Comparison of ENCODE assay signal across 9 cellular contexts in genomic region chr2:25316101-25316500, GRCh38. TPM values are rescaled to one million over a fixed set of nuclear protein-coding genes. Genes with fewer than 3 reads are reported as not detected.
DNase-seq lines count a peak whose midpoint lies in the region; ATAC-seq and TF ChIP-seq lines count a peak whose summit lies in the region.
"Had no signal": no experiment of that assay in that cellular context is flagged by ENCODE, and none has a peak within 500 bp of the region (broad histone marks: within the 10 kb centered on the region; RNA-seq: fewer than 3 reads in every experiment).

No MANE protein-coding gene starts in this region.

- intact Hi-C loops in activated naive CD4-positive, alpha-beta T cell treated with anti-CD3 and anti-CD28 coated beads for 36 hours (cut with micrococcal nuclease): loop anchor here (10.0 kb wide), 1 partner anchor 341 kb away; the partner anchor contains the start of gene DNAJC27
- intact Hi-C loops in A673 (cut with micrococcal nuclease; ENCODE audit: unreplicated experiment): no loop called here

- H3K36me3 ChIP-seq in A673 (ENCODE audit: insufficient read depth, low read length, poor library complexity, severe bottlenecking): peaks cover 5% of the 10 kb centered on the region

- peaks cover 61% of the 10 kb centered on the region for H3K4me1 Mint-ChIP-seq in activated naive CD4-positive, alpha-beta T cell treated with anti-CD3 and anti-CD28 coated beads for 36 hours (ENCODE audit: low read depth)
- H3K4me1 Mint-ChIP-seq in activated CD4-positive, alpha-beta memory T cell treated with anti-CD3 and anti-CD28 coated beads, Interleukin-2, amount 10 ng/mL, durations not matched to agents 7 days and 5 days: peaks cover 57% of the 10 kb centered on the region
- peaks cover 21% of the 10 kb centered on the region for H3K4me1 Mint-ChIP-seq in type B pancreatic cell (ENCODE audit: unreplicated experiment)

- no peaks in the 10 kb centered on the region for H3K27me3 ChIP-seq in A673 (replicated peaks; ENCODE audit: insufficient read depth, low read depth, low read length, poor library complexity)

- H3K4me1 ChIP-seq in A673 (ENCODE audit: insufficient read depth, low read length, poor library complexity, severe bottlenecking): peaks cover 36% of the 10 kb centered on the region

- peak; percentile 7 for ATAC-seq in left lobe of liver
- no peak for ATAC-seq in GM21786 (IDR thresholded peaks at IDR 0.05; ENCODE audit: unreplicated experiment)

- CTCF ChIA-PET in activated naive CD4-positive, alpha-beta T cell treated with anti-CD3 and anti-CD28 coated beads for 36 hours (lab: Charles Lee): interaction anchor here (1.1 to 3.8 kb wide), 6 partner anchors 10 to 60 kb away, joined by 4 to 17 read pairs (median 9); no protein-coding TSS in a partner anchor
- CTCF ChIA-PET in activated CD4-positive, alpha-beta memory T cell treated with anti-CD3 and anti-CD28 coated beads, Interleukin-2, amount 10 ng/mL, durations not matched to agents 7 days and 5 days (lab: Charles Lee): interaction anchor here (0.7 to 4.3 kb wide), 4 partner anchors 26 to 87 kb away, joined by 3 to 27 read pairs (median 6); no protein-coding TSS in a partner anchor
- CTCF ChIA-PET in A673 (lab: Charles Lee): interaction anchor here (0.5 kb wide), 1 partner anchor 411 kb away, joined by 3 read pairs; no protein-coding TSS in a partner anchor

- no peak for TF ChIP-seq CTCF in type B pancreatic cell (conservative IDR thresholded peaks at IDR 0.05)
- TF ChIP-seq CTCF in A673 (conservative IDR thresholded peaks at IDR 0.05; ENCODE audit: low read depth, low read length): no peak

- BruUV-seq in A673 (replicated peaks; lab: Mats Ljungman, UMichigan): no TSS peak

- POLR2A ChIA-PET in activated CD4-positive, alpha-beta memory T cell treated with anti-CD3 and anti-CD28 coated beads, Interleukin-2, amount 10 ng/mL, durations not matched to agents 7 days and 5 days (lab: Charles Lee): interaction anchor here (0.6 to 4.7 kb wide), 7 partner anchors 14 to 115 kb away, joined by 6 to 54 read pairs (median 27); no protein-coding TSS in a partner anchor
- POLR2A ChIA-PET in A673 (lab: Charles Lee; ENCODE audit: low non-redundant PET): interaction anchor here (0.6 kb wide), 1 partner anchor 25 kb away, joined by 8 read pairs; no protein-coding TSS in a partner anchor

- H3K4me3 Mint-ChIP-seq in activated naive CD4-positive, alpha-beta T cell treated with anti-CD3 and anti-CD28 coated beads for 36 hours: no peak overlapping the region
- no peak overlapping the region for H3K4me3 Mint-ChIP-seq in activated CD4-positive, alpha-beta memory T cell treated with anti-CD3 and anti-CD28 coated beads, Interleukin-2, amount 10 ng/mL, durations not matched to agents 7 days and 5 days
- H3K4me3 Mint-ChIP-seq in type B pancreatic cell: no peak overlapping the region

- DNase-seq in activated naive CD4-positive, alpha-beta T cell treated with anti-CD3 and anti-CD28 coated beads for 36 hours: no peak
- no peak for DNase-seq in activated naive CD4-positive, alpha-beta T cell treated with anti-CD3 and anti-CD28 coated beads, Interleukin-2, amount 50 U/mL, for 16 hours
- no peak for DNase-seq in activated CD4-positive, alpha-beta memory T cell treated with anti-CD3 and anti-CD28 coated beads, Interleukin-2, amount 10 ng/mL, durations not matched to agents 7 days and 5 days
- DNase-seq in left lobe of liver (ENCODE audit: low spot score): no peak
- DNase-seq in type B pancreatic cell (ENCODE audit: extremely low spot score, unreplicated experiment): no peak
- DNase-seq in A673 (ENCODE audit: low spot score): no peak
- no peak for DNase-seq in NCI-H2029 treated with DMSO at 0.1 percent for 48 hours (lab: John Stamatoyannopoulos, UW)
- DNase-seq: HCEC 1CT had no signal

- H3K9me3 ChIP-seq in A673 (ENCODE audit: low read depth, low read length, poor library complexity, severe bottlenecking): no peaks in the 10 kb centered on the region

- H3K36me3 Mint-ChIP-seq in activated naive CD4-positive, alpha-beta T cell treated with anti-CD3 and anti-CD28 coated beads for 36 hours (ENCODE audit: low read depth): peaks cover 14% of the 10 kb centered on the region
- peaks cover 3% of the 10 kb centered on the region for H3K36me3 Mint-ChIP-seq in activated CD4-positive, alpha-beta memory T cell treated with anti-CD3 and anti-CD28 coated beads, Interleukin-2, amount 10 ng/mL, durations not matched to agents 7 days and 5 days (ENCODE audit: low read depth)
- peaks cover 3% of the 10 kb centered on the region for H3K36me3 Mint-ChIP-seq in type B pancreatic cell

- no peaks in the 10 kb centered on the region for H3K9me3 Mint-ChIP-seq in activated naive CD4-positive, alpha-beta T cell treated with anti-CD3 and anti-CD28 coated beads for 36 hours
- no peaks in the 10 kb centered on the region for H3K9me3 Mint-ChIP-seq in activated CD4-positive, alpha-beta memory T cell treated with anti-CD3 and anti-CD28 coated beads, Interleukin-2, amount 10 ng/mL, durations not matched to agents 7 days and 5 days
- H3K9me3 Mint-ChIP-seq in type B pancreatic cell: no peaks in the 10 kb centered on the region

- peak overlapping the region; percentile 97 for H3K27ac Mint-ChIP-seq in activated naive CD4-positive, alpha-beta T cell treated with anti-CD3 and anti-CD28 coated beads for 36 hours
- peak overlapping the region; percentile 10 for H3K27ac Mint-ChIP-seq in activated CD4-positive, alpha-beta memory T cell treated with anti-CD3 and anti-CD28 coated beads, Interleukin-2, amount 10 ng/mL, durations not matched to agents 7 days and 5 days
- H3K27ac Mint-ChIP-seq in type B pancreatic cell: peak overlapping the region; percentile 48

- H3K27ac ChIP-seq in A673 (ENCODE audit: low read depth, low read length, poor library complexity, severe bottlenecking): no peak overlapping the region

- H3K4me3 ChIP-seq in A673 (ENCODE audit: low read depth, low read length, poor library complexity, severe bottlenecking): no peak overlapping the region

- no peaks in the 10 kb centered on the region for H3K27me3 Mint-ChIP-seq in activated naive CD4-positive, alpha-beta T cell treated with anti-CD3 and anti-CD28 coated beads for 36 hours (ENCODE audit: low read depth)
- no peaks in the 10 kb centered on the region for H3K27me3 Mint-ChIP-seq in activated CD4-positive, alpha-beta memory T cell treated with anti-CD3 and anti-CD28 coated beads, Interleukin-2, amount 10 ng/mL, durations not matched to agents 7 days and 5 days
- no peaks in the 10 kb centered on the region for H3K27me3 Mint-ChIP-seq in type B pancreatic cell

RNA-seq across cellular contexts. Expression of gene DNMT3A, which starts 25.6 kb away (rescaled TPM):
- 10 to 100 TPM; 53.0 to 53.5 TPM for total RNA-seq in activated naive CD4-positive, alpha-beta T cell treated with anti-CD3 and anti-CD28 coated beads for 36 hours
- 10 to 100 TPM; 43.2 to 45.5 TPM for total RNA-seq in activated CD4-positive, alpha-beta memory T cell treated with anti-CD3 and anti-CD28 coated beads, Interleukin-2, amount 10 ng/mL, durations not matched to agents 7 days and 5 days
- total RNA-seq in left lobe of liver (8.3 TPM), type B pancreatic cell (ENCODE audit: low replicate concordance) (97.6 and 139 TPM in 2 replicates), A673 (2021) (109 and 123 TPM in 2 replicates)

Comparison
In these comparisons a context has a peak if more than half of its experiments do, and no peak if none do; other contexts are left out.
1. H3K27ac Mint-ChIP-seq: peak in every context shown above with its lines; median percentile 97 in activated naive CD4-positive, alpha-beta T cell treated with anti-CD3 and anti-CD28 coated beads for 36 hours; 48 in type B pancreatic cell; 10 in activated CD4-positive, alpha-beta memory T cell treated with anti-CD3 and anti-CD28 coated beads, Interleukin-2, amount 10 ng/mL, durations not matched to agents 7 days and 5 days.